In the genomic region with DNA sequence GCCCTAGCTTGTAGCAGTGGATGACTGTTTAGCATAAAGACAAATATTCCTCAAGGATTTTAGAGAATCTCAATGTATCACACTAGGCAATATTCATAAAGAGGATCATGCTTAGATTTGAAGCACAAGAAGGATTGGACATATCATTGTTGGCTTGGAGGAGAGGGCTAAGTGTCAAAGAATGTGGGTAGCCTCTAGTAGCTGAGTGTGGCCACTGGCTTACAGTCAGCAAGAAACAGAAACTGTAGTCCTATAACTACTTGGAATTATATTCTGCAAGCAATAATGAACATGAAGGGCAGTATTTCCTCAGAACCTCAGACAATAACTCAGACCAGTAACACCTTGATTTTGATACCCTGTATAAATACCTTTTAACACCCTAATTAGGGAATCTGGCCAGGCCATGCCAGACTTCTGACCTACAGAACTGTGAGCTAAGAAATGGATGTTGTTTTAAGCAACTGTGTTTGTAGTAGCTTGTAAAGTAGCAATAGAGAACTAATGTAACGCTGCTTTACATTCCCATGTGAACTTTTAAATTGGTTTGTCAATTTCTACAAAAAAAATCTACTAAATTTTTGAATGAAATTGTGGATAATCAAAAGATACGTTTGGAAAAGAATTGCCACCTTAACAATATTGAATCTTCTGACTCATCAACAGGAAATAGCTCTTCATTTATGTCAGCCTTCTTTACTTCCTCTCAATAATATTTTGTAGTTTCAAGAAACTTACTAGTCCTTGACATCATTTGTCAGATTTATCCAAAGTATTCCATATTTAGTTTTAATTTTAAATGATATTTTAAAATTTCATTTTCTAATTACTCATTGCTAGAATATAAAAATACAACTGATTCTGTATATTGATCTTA, we compare ENCODE assay signal across 16 cellular contexts.
DNase-seq lines count a peak whose midpoint lies in the region; ATAC-seq, FAIRE-seq and TF ChIP-seq lines count a peak whose summit lies in the region.
"Had no signal": no experiment of that assay in that cellular context is flagged by ENCODE, and none has a peak within 500 bp of the region (broad histone marks: within the 10 kb centered on the region; RNA-seq: fewer than 3 reads in every experiment).

No MANE protein-coding gene starts in this region.

- H3K4me3 ChIP-seq in AG10803 (ENCODE audit: low read length) (no peak overlapping the region), bronchial epithelial cell (ENCODE audit: low read depth, low read length) (no peak overlapping the region)
- H3K4me3 ChIP-seq: lower lobe of right lung, Peyer's patch, prostate gland had no signal

- H3K27me3 ChIP-seq in bronchial epithelial cell (ENCODE audit: control insufficient read depth, insufficient read depth, low read length) = no peaks in the 10 kb centered on the region
- H3K27me3 ChIP-seq: BE2C, Peyer's patch had no signal

- DNase-seq in AG10803 (ENCODE audit: low read depth) = peak; percentile 16
- DNase-seq in HT1080 (ENCODE audit: low read depth) = peak; percentile 59
- peak; percentile 58 for DNase-seq in bronchial epithelial cell (ENCODE audit: low read depth)
- peak; percentile 39 for DNase-seq in kidney glomerular epithelial cell (lab: John Stamatoyannopoulos, UW)
- DNase-seq in DMS79 treated with DMSO at 0.1 percent for 48 hours (lab: John Stamatoyannopoulos, UW) = no peak
- DNase-seq in DMS114 treated with DMSO at 0.1 percent for 48 hours (lab: John Stamatoyannopoulos, UW; ENCODE audit: unreplicated experiment) = no peak
- no peak for DNase-seq in AG08396 (ENCODE audit: low spot score)
- DNase-seq: BE2C; lower lobe of right lung; naive thymus-derived CD8-positive, alpha-beta T cell; NCI-H1048; NCI-H2107; NCI-H82; Peyer's patch had no signal

- no peak for TF ChIP-seq CTCF in AG10803 (conservative IDR thresholded peaks at IDR 0.05; ENCODE audit: low read length)
- TF ChIP-seq CTCF in bronchial epithelial cell (IDR thresholded peaks at IDR 0.05; ENCODE audit: insufficient read depth, low read length, severe bottlenecking) = no peak

- ATAC-seq in GM18519 (IDR thresholded peaks at IDR 0.05; ENCODE audit: low FRiP score, unreplicated experiment) = no peak
- ATAC-seq: lower lobe of right lung; naive thymus-derived CD8-positive, alpha-beta T cell had no signal

- no peak for FAIRE-seq in bronchial epithelial cell (lab: Jason Lieb, UNC)

- H3K36me3 ChIP-seq in bronchial epithelial cell (ENCODE audit: control insufficient read depth, insufficient read depth, low read length) = no peaks in the 10 kb centered on the region
- H3K36me3 ChIP-seq: BE2C, lower lobe of right lung, Peyer's patch, prostate gland had no signal

Comparison
In these comparisons a context has a peak if more than half of its experiments do, and no peak if none do; other contexts are left out.
1. DNase-seq: peak in AG10803 (single experiment), HT1080 (single experiment), bronchial epithelial cell (single experiment) and kidney glomerular epithelial cell (single experiment); none in DMS79 treated with DMSO at 0.1 percent for 48 hours (single experiment), DMS114 treated with DMSO at 0.1 percent for 48 hours (single experiment) and AG08396 (single experiment).